24 cellular contexts compared by ENCODE assay signal in genomic region chr10:23155166-23155565, GRCh38. TPM values are rescaled to one million over a fixed set of nuclear protein-coding genes. Genes with fewer than 3 reads are reported as not detected.
A peak's percentile ranks its signal among the peaks of the same experiment; 100 is the strongest.
DNase-seq lines count a peak whose midpoint lies in the region; ATAC-seq and TF ChIP-seq lines count a peak whose summit lies in the region.
"Had no signal": no experiment of that assay in that cellular context is flagged by ENCODE, and none has a peak within 500 bp of the region (broad histone marks: within the 10 kb centered on the region; RNA-seq: fewer than 3 reads in every experiment).

No MANE protein-coding gene starts in this region.

- no peak overlapping the region for H3K27ac ChIP-seq in RWPE2 (ENCODE audit: poor library complexity, severe bottlenecking)
- H3K27ac ChIP-seq: KMS-11, suprapubic skin, vagina had no signal

- no peaks in the 10 kb centered on the region for H3K36me3 ChIP-seq in RWPE2 (ENCODE audit: low read depth)
- H3K36me3 ChIP-seq: suprapubic skin, vagina had no signal

- DNase-seq in AML-193 (lab: John Stamatoyannopoulos, UW) (peak; percentile 15 to 40), LHCN-M2 (ENCODE audit: low read depth) (peak; percentile 26), RWPE2 (ENCODE audit: low spot score) (no peak), fibroblast of gingiva (ENCODE audit: low read depth) (peak; percentile 4), left lobe of liver (ENCODE audit: low spot score) (no peak)
- DNase-seq in stimulated activated CD4-positive, alpha-beta T cell treated with anti-CD3 and anti-CD28 coated beads, Interleukin-4, amount 100 ng/mL, for 24 hours, result no peak
- DNase-seq: activated CD4-positive, alpha-beta T cell treated with anti-CD3 and anti-CD28 coated beads, Interleukin-2, amount 50 U/mL, for 4 hours; activated gamma-delta T cell; amniotic stem cell; CD4-positive, alpha-beta memory T cell; central memory CD4-positive, alpha-beta T cell; DMS79 treated with DMSO at 0.1 percent for 48 hours; left ventricle myocardium superior; NCI-H2227 treated with DMSO at 0.1 percent for 48 hours; retina had no signal

- no peaks in the 10 kb centered on the region for H3K27me3 ChIP-seq in RWPE2 (ENCODE audit: insufficient read depth, poor library complexity, severe bottlenecking)
- H3K27me3 ChIP-seq: vagina had no signal

- TF ChIP-seq CTCF in RWPE2 (IDR thresholded peaks at IDR 0.05; ENCODE audit: poor library complexity, severe bottlenecking), result no peak

- H3K9me3 ChIP-seq in RWPE2 (ENCODE audit: severe bottlenecking), result no peaks in the 10 kb centered on the region
- H3K9me3 ChIP-seq: suprapubic skin, vagina had no signal

- no peak overlapping the region for H3K4me3 ChIP-seq in RWPE2 (ENCODE audit: severe bottlenecking)
- H3K4me3 ChIP-seq: suprapubic skin, vagina had no signal

- H3K4me1 ChIP-seq in RWPE2 (ENCODE audit: insufficient read depth, poor library complexity, severe bottlenecking), result peaks cover 3% of the 10 kb centered on the region
- H3K4me1 ChIP-seq: vagina had no signal

- 0 out of 3 replicates have a peak, but pooled peaks have one; percentile 29 for ATAC-seq in RWPE2 (ENCODE audit: low read depth)
- no peak for ATAC-seq in HG03520 (IDR thresholded peaks at IDR 0.05; ENCODE audit: unreplicated experiment)
- ATAC-seq in left lobe of liver, result no peak
- no peak for ATAC-seq in HG03280 (IDR thresholded peaks at IDR 0.05; ENCODE audit: unreplicated experiment)
- ATAC-seq: left ventricle myocardium superior had no signal

RNA-seq across cellular contexts. Expression of gene PTF1A, which starts 36.9 kb away (rescaled TPM):
- total RNA-seq in LHCN-M2 (2014; rRNA removed) (not detected in 2 replicates), left lobe of liver (not detected)
- polyA plus RNA-seq in LHCN-M2 (2012), result not detected
- total RNA-seq: CD4-positive, alpha-beta memory T cell; HT-29; left ventricle myocardium superior; suprapubic skin; T-helper 1 cell treated with Interleukin-12 subunit alpha and Interleukin-12 subunit beta and Interleukin-4 antibody, amounts not matched to agents 30 ng/mL and 1 ng/mL, for 36 hours; vagina had no signal
- polyA plus RNA-seq: AG04450; CD4-positive, alpha-beta memory T cell; esophagus had no signal

RNA-seq across cellular contexts. Expression of gene MSRB2, which starts 59.8 kb away (rescaled TPM):
- 18.9 and 23.7 TPM in 2 replicates for total RNA-seq in LHCN-M2 (2014; rRNA removed)
- polyA plus RNA-seq in LHCN-M2 (2012), result 31.3 TPM
- 34.2 TPM for total RNA-seq in left lobe of liver

Comparison
In these comparisons a context has a peak if more than half of its experiments do, and no peak if none do; other contexts are left out.
1. DNase-seq: peak in AML-193 (2 of 2), LHCN-M2 (single experiment) and fibroblast of gingiva (single experiment); none in RWPE2 (single experiment), stimulated activated CD4-positive, alpha-beta T cell treated with anti-CD3 and anti-CD28 coated beads, Interleukin-4, amount 100 ng/mL, for 24 hours (single experiment) and left lobe of liver (single experiment).